Comparison of ENCODE assay signal across 2 cellular contexts in genomic region chr4:30860983-30861382, GRCh38.
TF ChIP-seq lines count a peak whose summit lies in the region.

No MANE protein-coding gene starts in this region.

TF ChIP-seq in HCT116, 20 proteins besides CTCF, POLR2A, EP300 and RAD21 (continued from another document):
- TF ChIP-seq, protein P1, sequence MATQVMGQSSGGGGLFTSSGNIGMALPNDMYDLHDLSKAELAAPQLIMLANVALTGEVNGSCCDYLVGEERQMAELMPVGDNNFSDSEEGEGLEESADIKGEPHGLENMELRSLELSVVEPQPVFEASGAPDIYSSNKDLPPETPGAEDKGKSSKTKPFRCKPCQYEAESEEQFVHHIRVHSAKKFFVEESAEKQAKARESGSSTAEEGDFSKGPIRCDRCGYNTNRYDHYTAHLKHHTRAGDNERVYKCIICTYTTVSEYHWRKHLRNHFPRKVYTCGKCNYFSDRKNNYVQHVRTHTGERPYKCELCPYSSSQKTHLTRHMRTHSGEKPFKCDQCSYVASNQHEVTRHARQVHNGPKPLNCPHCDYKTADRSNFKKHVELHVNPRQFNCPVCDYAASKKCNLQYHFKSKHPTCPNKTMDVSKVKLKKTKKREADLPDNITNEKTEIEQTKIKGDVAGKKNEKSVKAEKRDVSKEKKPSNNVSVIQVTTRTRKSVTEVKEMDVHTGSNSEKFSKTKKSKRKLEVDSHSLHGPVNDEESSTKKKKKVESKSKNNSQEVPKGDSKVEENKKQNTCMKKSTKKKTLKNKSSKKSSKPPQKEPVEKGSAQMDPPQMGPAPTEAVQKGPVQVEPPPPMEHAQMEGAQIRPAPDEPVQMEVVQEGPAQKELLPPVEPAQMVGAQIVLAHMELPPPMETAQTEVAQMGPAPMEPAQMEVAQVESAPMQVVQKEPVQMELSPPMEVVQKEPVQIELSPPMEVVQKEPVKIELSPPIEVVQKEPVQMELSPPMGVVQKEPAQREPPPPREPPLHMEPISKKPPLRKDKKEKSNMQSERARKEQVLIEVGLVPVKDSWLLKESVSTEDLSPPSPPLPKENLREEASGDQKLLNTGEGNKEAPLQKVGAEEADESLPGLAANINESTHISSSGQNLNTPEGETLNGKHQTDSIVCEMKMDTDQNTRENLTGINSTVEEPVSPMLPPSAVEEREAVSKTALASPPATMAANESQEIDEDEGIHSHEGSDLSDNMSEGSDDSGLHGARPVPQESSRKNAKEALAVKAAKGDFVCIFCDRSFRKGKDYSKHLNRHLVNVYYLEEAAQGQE (IDR thresholded peaks at IDR 0.05; ENCODE audit: low read depth): no peak
- TF ChIP-seq, protein P2, sequence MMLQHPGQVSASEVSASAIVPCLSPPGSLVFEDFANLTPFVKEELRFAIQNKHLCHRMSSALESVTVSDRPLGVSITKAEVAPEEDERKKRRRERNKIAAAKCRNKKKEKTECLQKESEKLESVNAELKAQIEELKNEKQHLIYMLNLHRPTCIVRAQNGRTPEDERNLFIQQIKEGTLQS (IDR thresholded peaks at IDR 0.05): no peak
- TF ChIP-seq ZNF274 (IDR thresholded peaks at IDR 0.05; ENCODE audit: low read depth, low read length) (no peak), ZBTB33 (IDR thresholded peaks at IDR 0.05; ENCODE audit: extremely low read depth, insufficient replicate concordance, low read length) (no peak), ZFX (IDR thresholded peaks at IDR 0.05) (no peak), SRF (IDR thresholded peaks at IDR 0.05; ENCODE audit: low read depth) (no peak), EGR1 (IDR thresholded peaks at IDR 0.05; ENCODE audit: low read depth) (no peak), JUND (IDR thresholded peaks at IDR 0.05) (peak; percentile 49), POLR2AphosphoS5 (IDR thresholded peaks at IDR 0.05; ENCODE audit: low read depth, low read length) (peak; percentile 75)

TF ChIP-seq in neural cell, 6 proteins besides CTCF, POLR2A, EP300 and RAD21 (continued from another document):
- TF ChIP-seq POLR2AphosphoS5 (IDR thresholded peaks at IDR 0.05) (peak; percentile 34), MXI1 (conservative IDR thresholded peaks at IDR 0.05; ENCODE audit: poor library complexity, severe bottlenecking) (no peak), TAF1 (IDR thresholded peaks at IDR 0.05; ENCODE audit: low read depth) (no peak), EZH2 (IDR thresholded peaks at IDR 0.05; ENCODE audit: borderline replicate concordance, insufficient read depth, low read length, poor library complexity, severe bottlenecking) (no peak)
